32 cellular contexts compared by ENCODE assay signal in the genomic region with DNA sequence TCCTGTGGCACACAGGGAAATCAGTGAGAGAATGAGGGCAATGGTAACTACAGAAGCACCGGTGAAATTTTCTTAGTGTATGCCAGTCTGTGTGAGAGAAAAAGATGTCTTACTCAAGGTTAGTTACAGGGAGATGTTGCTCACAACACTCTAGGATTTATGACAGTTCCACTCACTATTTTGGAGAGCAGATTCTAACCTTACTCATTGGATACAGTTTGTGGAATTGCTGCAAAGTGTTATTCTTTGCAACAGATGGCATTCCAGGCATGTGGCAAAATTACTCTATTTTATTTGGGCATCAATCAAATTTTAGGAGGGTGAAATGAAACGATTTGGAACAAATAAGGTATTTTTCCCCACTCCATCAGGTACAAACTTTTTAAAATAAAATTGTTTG.
"Had no signal": no experiment of that assay in that cellular context is flagged by ENCODE, and none has a peak within 500 bp of the region (broad histone marks: within the 10 kb centered on the region; RNA-seq: fewer than 3 reads in every experiment).

No MANE protein-coding gene starts in this region.

- DNase-seq: activated CD4-positive, alpha-beta T cell treated with anti-CD3 and anti-CD28 coated beads for 36 hours; activated CD4-positive, alpha-beta T cell treated with anti-CD3 and anti-CD28 coated beads, Interleukin-2, amount 10 ng/mL, durations not matched to agents 7 days and 5 days; activated CD4-positive, alpha-beta T cell treated with anti-CD3 and anti-CD28 coated beads, Interleukin-2, amount 50 U/mL, for 48 hours; activated CD8-positive, alpha-beta memory T cell treated with anti-CD3 and anti-CD28 coated beads, Interleukin-2, amount 50 U/mL, for 4 hours; activated gamma-delta T cell treated with Interleukin-2 at 50 U/mL for 16 hours; activated naive CD4-positive, alpha-beta T cell treated with anti-CD3 and anti-CD28 coated beads for 36 hours; activated T-cell treated with anti-CD3 and anti-CD28 coated beads for 4 hours; activated T-cell treated with anti-CD3 and anti-CD28 coated beads, Interleukin-2, amount 50 U/mL, for 4 hours; adrenal gland; body of pancreas; MM.1S; MV-4-11; NCI-H1092; NCI-H1436 treated with DMSO at 0.1 percent for 48 hours; NCI-H187; NCI-H2081; NCI-H2171 treated with DMSO at 0.1 percent for 48 hours; NCI-H2227 treated with DMSO at 0.1 percent for 48 hours; NCI-H510A treated with DMSO at 0.1 percent for 48 hours; NCI-H526 treated with DMSO at 0.1 percent for 48 hours; PC-3; Peyer's patch; RPMI8226; SHP77 treated with DMSO at 0.1 percent for 48 hours; SK-N-SH had no signal

- H3K27ac Mint-ChIP-seq: activated CD4-positive, alpha-beta T cell treated with anti-CD3 and anti-CD28 coated beads for 36 hours; activated CD4-positive, alpha-beta T cell treated with anti-CD3 and anti-CD28 coated beads, Interleukin-2, amount 10 ng/mL, durations not matched to agents 7 days and 5 days; activated naive CD4-positive, alpha-beta T cell treated with anti-CD3 and anti-CD28 coated beads for 36 hours; activated naive CD4-positive, alpha-beta T cell treated with anti-CD3 and anti-CD28 coated beads, Interleukin-2, amount 50 U/mL, for 72 hours; activated T-helper 1 cell treated with anti-CD3 and anti-CD28 coated beads, Interleukin-12 subunit alpha, Interleukin-12 subunit beta, Interleukin-2, Interleukin-4 antibody, amounts not matched to agents 30 ng/mL and 10 ng/mL and 1 ng/mL, durations not matched to agents 14 hours and 24 hours and 36 hours; T-helper 1 cell treated with Interleukin-12 subunit alpha and Interleukin-12 subunit beta and Interleukin-4 antibody, amounts not matched to agents 30 μg/mL and 1 μg/mL, for 36 hours; T-helper 2 cell treated with Interferon-gamma antibody and Interleukin-4, amounts not matched to agents 5 μg/mL and 100 μg/mL, for 36 hours had no signal

- H3K4me1 ChIP-seq: body of pancreas, breast epithelium, Peyer's patch had no signal

- H3K27me3 Mint-ChIP-seq: activated CD4-positive, alpha-beta T cell treated with anti-CD3 and anti-CD28 coated beads for 36 hours; activated CD4-positive, alpha-beta T cell treated with anti-CD3 and anti-CD28 coated beads, Interleukin-2, amount 10 ng/mL, durations not matched to agents 7 days and 5 days had no signal

- H3K27me3 ChIP-seq: adrenal gland, body of pancreas, breast epithelium, Peyer's patch, SJSA1 had no signal

- H3K36me3 ChIP-seq: adrenal gland, breast epithelium, Peyer's patch, SJSA1 had no signal

- H3K4me3 Mint-ChIP-seq: activated CD4-positive, alpha-beta T cell treated with anti-CD3 and anti-CD28 coated beads for 36 hours; activated CD4-positive, alpha-beta T cell treated with anti-CD3 and anti-CD28 coated beads, Interleukin-2, amount 10 ng/mL, durations not matched to agents 7 days and 5 days; activated naive CD4-positive, alpha-beta T cell treated with anti-CD3 and anti-CD28 coated beads for 36 hours; activated T-cell treated with anti-CD3 and anti-CD28 coated beads, Interleukin-2, amount 50 U/mL, for 4 hours; activated T-helper 1 cell treated with anti-CD3 and anti-CD28 coated beads, Interleukin-12 subunit alpha, Interleukin-12 subunit beta, Interleukin-2, Interleukin-4 antibody, amounts not matched to agents 30 ng/mL and 10 ng/mL and 1 ng/mL, durations not matched to agents 14 hours and 24 hours and 36 hours; T-helper 1 cell treated with Interleukin-12 subunit alpha and Interleukin-12 subunit beta and Interleukin-4 antibody, amounts not matched to agents 30 μg/mL and 1 μg/mL, for 36 hours; T-helper 2 cell treated with Interferon-gamma antibody and Interleukin-4, amounts not matched to agents 5 μg/mL and 100 μg/mL, for 36 hours had no signal

- ATAC-seq: activated CD4-positive, alpha-beta T cell treated with anti-CD3 and anti-CD28 coated beads for 36 hours; activated naive CD4-positive, alpha-beta T cell treated with anti-CD3 and anti-CD28 coated beads, Interleukin-2, amount 50 U/mL, for 72 hours; activated T-cell treated with anti-CD3 and anti-CD28 coated beads, Interleukin-2, amount 50 U/mL, for 4 hours; body of pancreas; PC-3 had no signal

- H3K9ac ChIP-seq: KMS-11, SK-N-SH had no signal

- H3K9me3 Mint-ChIP-seq: T-helper 1 cell treated with Interleukin-12 subunit alpha and Interleukin-12 subunit beta and Interleukin-4 antibody, amounts not matched to agents 30 μg/mL and 1 μg/mL, for 36 hours had no signal

- H3K4me2 ChIP-seq: KMS-11, SK-N-SH had no signal

- H3K4me1 Mint-ChIP-seq: activated CD4-positive, alpha-beta T cell treated with anti-CD3 and anti-CD28 coated beads for 36 hours; activated CD4-positive, alpha-beta T cell treated with anti-CD3 and anti-CD28 coated beads, Interleukin-2, amount 10 ng/mL, durations not matched to agents 7 days and 5 days had no signal

- H3K4me3 ChIP-seq: adrenal gland, body of pancreas, breast epithelium, Peyer's patch, SJSA1 had no signal

- H3K9me3 ChIP-seq: adrenal gland, body of pancreas, Peyer's patch, SK-N-SH had no signal

- H3K36me3 Mint-ChIP-seq: activated naive CD4-positive, alpha-beta T cell treated with anti-CD3 and anti-CD28 coated beads, Interleukin-2, amount 50 U/mL, for 72 hours had no signal

- H3K27ac ChIP-seq: adrenal gland, body of pancreas, breast epithelium, KMS-11, Peyer's patch, SJSA1 had no signal
